11 cellular contexts compared by ENCODE assay signal in the genomic region with DNA sequence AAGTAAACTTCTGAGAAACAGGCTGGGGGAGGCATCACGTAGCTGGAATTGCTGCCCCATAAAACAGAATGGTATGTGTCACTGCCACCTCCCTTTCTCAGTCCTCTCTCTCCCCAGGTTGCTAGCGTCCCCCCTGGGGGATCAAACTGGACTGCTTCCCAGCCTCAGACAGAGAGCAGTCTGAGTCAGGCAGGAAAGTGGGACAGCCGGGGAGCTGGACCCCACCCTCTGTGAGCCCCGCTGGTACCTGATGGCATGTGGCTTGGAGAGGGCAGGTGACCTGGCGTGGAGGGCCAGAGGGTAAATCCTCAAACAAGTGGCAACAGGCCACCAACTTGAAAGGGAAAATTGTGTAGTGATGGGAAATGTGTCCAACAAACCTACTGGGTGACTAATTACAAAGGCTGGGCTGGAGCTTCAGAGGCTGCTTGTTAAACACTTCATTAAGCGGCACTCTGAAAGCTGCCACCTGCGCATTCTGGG. TPM values are rescaled to one million over a fixed set of nuclear protein-coding genes. Genes with fewer than 3 reads are reported as not detected.
A peak's percentile ranks its signal among the peaks of the same experiment; 100 is the strongest.
DNase-seq lines count a peak whose midpoint lies in the region; ATAC-seq and TF ChIP-seq lines count a peak whose summit lies in the region.
"Had no signal": no experiment of that assay in that cellular context is flagged by ENCODE, and none has a peak within 500 bp of the region (broad histone marks: within the 10 kb centered on the region; RNA-seq: fewer than 3 reads in every experiment).

No MANE protein-coding gene starts in this region.

- H3K4me3 Mint-ChIP-seq in naive B cell: peak overlapping the region in 5 of 8 donors; percentile 19 to 88 (median 74)

- CTCF ChIA-PET in mammary epithelial cell (lab: Charles Lee; ENCODE audit: low non-redundant PET): interaction anchor here (0.8 kb wide), 1 partner anchor 32 kb away, joined by 3 read pairs; no protein-coding TSS in a partner anchor

- no peaks in the 10 kb centered on the region for H3K27me3 Mint-ChIP-seq in naive B cell
- H3K27me3 Mint-ChIP-seq: activated naive CD8-positive, alpha-beta T cell treated with anti-CD3 and anti-CD28 coated beads, Interleukin-2, amount 50 U/mL, for 24 hours had no signal

- in situ Hi-C loops in mammary epithelial cell (cut with MboI; ENCODE audit: low sequenced_read_pairs in 2 of 2): no loop called here

- H3K27me3 ChIP-seq in mammary epithelial cell (ENCODE audit: insufficient read depth, low read length): no peaks in the 10 kb centered on the region

- WGBS in mammary epithelial cell (ENCODE audit: low coverage, missing lambda C conversion rate): 0% methylated on average over 6 of the region's 7 CpGs

- DNase-seq in COLO668 (lab: John Stamatoyannopoulos, UW; ENCODE audit: unreplicated experiment) (peak; percentile 44), M059J (ENCODE audit: low read depth) (peak; percentile 78), mammary epithelial cell (peak; percentile 94), naive B cell (no peak), SHP77 (lab: John Stamatoyannopoulos, UW) (no peak), GM19238 (ENCODE audit: insufficient read length, low spot score) (no peak)
- DNase-seq: DMS53 had no signal

- no TSS peak for BruUV-seq in mammary epithelial cell (replicated peaks; lab: Mats Ljungman, UMichigan)

- no peak overlapping the region for H2AFZ ChIP-seq in mammary epithelial cell (ENCODE audit: low read depth, low read length)

- H3K4me1 ChIP-seq in mammary epithelial cell (ENCODE audit: insufficient read depth, low read length): peaks cover 60% of the 10 kb centered on the region

- H3K9me3 ChIP-seq in mammary epithelial cell (replicated peaks; ENCODE audit: insufficient read depth, low read length): no peaks in the 10 kb centered on the region

- H4K20me1 ChIP-seq in mammary epithelial cell (ENCODE audit: insufficient read depth, low read length): no peaks in the 10 kb centered on the region

- no peak for TF ChIP-seq CTCF in mammary epithelial cell (conservative IDR thresholded peaks at IDR 0.05 in 1 of 2, IDR thresholded peaks at IDR 0.05 in 1 of 2; ENCODE audit: extremely low read depth in 1 of 2, insufficient read depth in 1 of 2, low read depth in 1 of 2, low read length in 2 of 2)

- H3K27ac ChIP-seq in mammary epithelial cell (ENCODE audit: insufficient read depth, low read depth, low read length): peak overlapping the region; percentile 98
- H3K27ac ChIP-seq: WERI-Rb-1 had no signal

- no peaks in the 10 kb centered on the region for H3K36me3 Mint-ChIP-seq in naive B cell

- peak overlapping the region; percentile 6 to 19 (median 8) for H3K4me3 ChIP-seq in mammary epithelial cell (replicated peaks in 1 of 3; ENCODE audit: insufficient read depth in 1 of 3, low read depth in 2 of 3, low read length in 3 of 3)

- intact Hi-C loops in mammary epithelial cell (cut with micrococcal nuclease): loop anchor here (2.0 to 5.0 kb wide), 3 partner anchors 13 to 165 kb away; a partner anchor contains a TSS

- peak overlapping the region; percentile 74 for H3K4me2 ChIP-seq in mammary epithelial cell (ENCODE audit: insufficient read depth, low read depth, low read length)

- dilution Hi-C loops in mammary epithelial cell (cut with HindIII; ENCODE audit: low sequenced_read_pairs): no loop called here

- H3K4me1 Mint-ChIP-seq in naive B cell: peaks cover 17 to 37% (median 23%) of the 10 kb centered on the region in 3 donors

- H3K9ac ChIP-seq in mammary epithelial cell (ENCODE audit: insufficient read depth, low read length): peak overlapping the region; percentile 95

- H3K27ac Mint-ChIP-seq in naive B cell: no peak overlapping the region
- H3K27ac Mint-ChIP-seq: activated naive CD8-positive, alpha-beta T cell treated with anti-CD3 and anti-CD28 coated beads, Interleukin-2, amount 50 U/mL, for 24 hours had no signal

- peaks cover 20% of the 10 kb centered on the region for H3K79me2 ChIP-seq in mammary epithelial cell (ENCODE audit: insufficient read depth, low read length)

- no peaks in the 10 kb centered on the region for H3K9me3 Mint-ChIP-seq in naive B cell
- H3K9me3 Mint-ChIP-seq: activated naive CD8-positive, alpha-beta T cell treated with anti-CD3 and anti-CD28 coated beads, Interleukin-2, amount 50 U/mL, for 24 hours had no signal

- ATAC-seq in naive B cell (ENCODE audit: low read depth in 2 of 2) (no peak), HG02840 (IDR thresholded peaks at IDR 0.05; ENCODE audit: low FRiP score, unreplicated experiment) (no peak), GM21526 (IDR thresholded peaks at IDR 0.05; ENCODE audit: low FRiP score, unreplicated experiment) (no peak)
- ATAC-seq: activated naive CD8-positive, alpha-beta T cell treated with anti-CD3 and anti-CD28 coated beads, Interleukin-2, amount 50 U/mL, for 24 hours had no signal

- H3K36me3 ChIP-seq in mammary epithelial cell (ENCODE audit: insufficient read depth, low read length): peaks cover 4% of the 10 kb centered on the region
- H3K36me3 ChIP-seq: WERI-Rb-1 had no signal

RNA-seq across cellular contexts. Expression of a gene that starts 1.0 kb away (rescaled TPM):
- 0.76 TPM in 1 of 2 replicates, not detected in the other for total RNA-seq in M059J (2014; rRNA removed; shearing (Covaris generic))
- total RNA-seq in mammary epithelial cell: 1,000 to 10,000 TPM; 1,135 to 2,555 TPM
- polyA plus RNA-seq in mammary epithelial cell: 2,641 TPM
- 1,141 TPM for polyA minus RNA-seq in mammary epithelial cell
- not detected for polyA plus RNA-seq in naive B cell (ENCODE audit: low read depth in 6 of 6)

RNA-seq across cellular contexts. Expression of a gene that starts 28.2 kb away (rescaled TPM):
- 9.5 and 15.7 TPM in 2 replicates for total RNA-seq in M059J (2014; rRNA removed; shearing (Covaris generic))
- 10 to 100 TPM; 14.7 to 48.3 TPM for total RNA-seq in mammary epithelial cell
- 39.5 TPM for polyA plus RNA-seq in mammary epithelial cell
- 62.3 TPM for polyA minus RNA-seq in mammary epithelial cell
- 10 to 100 TPM in 3 of 6 donors, 1 to 10 TPM in 3; 3.4 to 15.1 (median 10.1) TPM for polyA plus RNA-seq in naive B cell (ENCODE audit: low read depth in 6 of 6)

RNA-seq across cellular contexts. Expression of a gene that starts 35.4 kb away (rescaled TPM):
- total RNA-seq in M059J (2014; rRNA removed; shearing (Covaris generic)): 36.2 and 41.2 TPM in 2 replicates
- total RNA-seq in mammary epithelial cell: 10 to 100 TPM; 14.2 to 20.2 TPM
- 24.5 TPM for polyA plus RNA-seq in mammary epithelial cell
- 19.8 TPM for polyA minus RNA-seq in mammary epithelial cell
- 1 to 10 TPM; 2.2 to 7.9 (median 2.4) TPM for polyA plus RNA-seq in naive B cell (ENCODE audit: low read depth in 6 of 6)

RNA-seq across cellular contexts. Expression of a gene that starts 38.3 kb away (rescaled TPM):
- total RNA-seq in M059J (2014; rRNA removed; shearing (Covaris generic)): 5.6 and 14.5 TPM in 2 replicates
- total RNA-seq in mammary epithelial cell: 10 to 100 TPM; 10.8 to 19.4 TPM
- polyA plus RNA-seq in mammary epithelial cell: 8.2 TPM
- polyA minus RNA-seq in mammary epithelial cell: 19.7 TPM
- polyA plus RNA-seq in naive B cell (ENCODE audit: low read depth in 6 of 6): 10 to 100 TPM; 11.0 to 22.1 (median 15.5) TPM

RNA-seq across cellular contexts. Expression of a gene that starts 51.8 kb away (rescaled TPM):
- total RNA-seq in M059J (2014; rRNA removed; shearing (Covaris generic)): not detected in 2 replicates
- not detected for total RNA-seq in mammary epithelial cell
- polyA plus RNA-seq in mammary epithelial cell: not detected
- polyA minus RNA-seq in mammary epithelial cell: not detected
- polyA plus RNA-seq in naive B cell (ENCODE audit: low read depth in 6 of 6): not detected

Comparison
In these comparisons a context has a peak if more than half of its experiments do, and no peak if none do; other contexts are left out.
1. DNase-seq: peak in COLO668 (single experiment), M059J (single experiment) and mammary epithelial cell (single experiment); none in naive B cell (single experiment), SHP77 (0 of 2) and GM19238 (single experiment).
2. RNA of a gene that starts 1.0 kb away (total RNA-seq): 1,135 to 2,555 TPM in mammary epithelial cell; 0.76 TPM in M059J; every median in the first group is over 100 times any median in the second.